Comparison of ENCODE assay signal across 3 cellular contexts in genomic region chr3:19256313-19256712, GRCh38.
A peak's percentile ranks its signal among the peaks of the same experiment; 100 is the strongest.
TF ChIP-seq lines count a peak whose summit lies in the region.

No MANE protein-coding gene starts in this region.

TF ChIP-seq in SK-N-SH, 30 proteins besides CTCF, POLR2A, EP300 and RAD21:
- TF ChIP-seq RCOR1 (IDR thresholded peaks at IDR 0.05; ENCODE audit: low read length) (no peak), SMC3 (IDR thresholded peaks at IDR 0.05; ENCODE audit: low read depth, low read length) (peak; percentile 44; the same call in 1 of the 2 replicates)

TF ChIP-seq in SK-N-SH treated with all-trans-retinoic acid at 6 μM for 48 hours, 23 proteins besides CTCF, POLR2A, EP300 and RAD21:
- TF ChIP-seq TSHZ2 (CRISPR knock-in tag; IDR thresholded peaks at IDR 0.05) (no peak), RARB (CRISPR knock-in tag; IDR thresholded peaks at IDR 0.05) (no peak), ESRRG (CRISPR knock-in tag; IDR thresholded peaks at IDR 0.05) (no peak), TOX (CRISPR knock-in tag; IDR thresholded peaks at IDR 0.05; ENCODE audit: borderline replicate concordance) (no peak), GLIS3 (CRISPR knock-in tag; IDR thresholded peaks at IDR 0.05) (no peak), ZFP3 (CRISPR knock-in tag; IDR thresholded peaks at IDR 0.05) (no peak), ZC3H10 (CRISPR knock-in tag; IDR thresholded peaks at IDR 0.05) (no peak), CSDC2 (CRISPR knock-in tag; IDR thresholded peaks at IDR 0.05) (no peak), PPARA (CRISPR knock-in tag; IDR thresholded peaks at IDR 0.05; ENCODE audit: borderline replicate concordance) (no peak), TCF4 (CRISPR knock-in tag; IDR thresholded peaks at IDR 0.05; ENCODE audit: borderline replicate concordance) (no peak)
- TF ChIP-seq, protein P1, sequence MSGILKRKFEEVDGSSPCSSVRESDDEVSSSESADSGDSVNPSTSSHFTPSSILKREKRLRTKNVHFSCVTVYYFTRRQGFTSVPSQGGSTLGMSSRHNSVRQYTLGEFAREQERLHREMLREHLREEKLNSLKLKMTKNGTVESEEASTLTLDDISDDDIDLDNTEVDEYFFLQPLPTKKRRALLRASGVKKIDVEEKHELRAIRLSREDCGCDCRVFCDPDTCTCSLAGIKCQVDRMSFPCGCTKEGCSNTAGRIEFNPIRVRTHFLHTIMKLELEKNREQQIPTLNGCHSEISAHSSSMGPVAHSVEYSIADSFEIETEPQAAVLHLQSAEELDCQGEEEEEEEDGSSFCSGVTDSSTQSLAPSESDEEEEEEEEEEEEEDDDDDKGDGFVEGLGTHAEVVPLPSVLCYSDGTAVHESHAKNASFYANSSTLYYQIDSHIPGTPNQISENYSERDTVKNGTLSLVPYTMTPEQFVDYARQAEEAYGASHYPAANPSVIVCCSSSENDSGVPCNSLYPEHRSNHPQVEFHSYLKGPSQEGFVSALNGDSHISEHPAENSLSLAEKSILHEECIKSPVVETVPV (CRISPR knock-in tag; IDR thresholded peaks at IDR 0.05): no peak

TF ChIP-seq in H1, 55 proteins besides CTCF, POLR2A, EP300 and RAD21:
- TF ChIP-seq RFX5 (IDR thresholded peaks at IDR 0.05; ENCODE audit: borderline replicate concordance, low read depth, low read length): no peak
